Comparison of ENCODE assay signal across 9 cellular contexts in the genomic region with DNA sequence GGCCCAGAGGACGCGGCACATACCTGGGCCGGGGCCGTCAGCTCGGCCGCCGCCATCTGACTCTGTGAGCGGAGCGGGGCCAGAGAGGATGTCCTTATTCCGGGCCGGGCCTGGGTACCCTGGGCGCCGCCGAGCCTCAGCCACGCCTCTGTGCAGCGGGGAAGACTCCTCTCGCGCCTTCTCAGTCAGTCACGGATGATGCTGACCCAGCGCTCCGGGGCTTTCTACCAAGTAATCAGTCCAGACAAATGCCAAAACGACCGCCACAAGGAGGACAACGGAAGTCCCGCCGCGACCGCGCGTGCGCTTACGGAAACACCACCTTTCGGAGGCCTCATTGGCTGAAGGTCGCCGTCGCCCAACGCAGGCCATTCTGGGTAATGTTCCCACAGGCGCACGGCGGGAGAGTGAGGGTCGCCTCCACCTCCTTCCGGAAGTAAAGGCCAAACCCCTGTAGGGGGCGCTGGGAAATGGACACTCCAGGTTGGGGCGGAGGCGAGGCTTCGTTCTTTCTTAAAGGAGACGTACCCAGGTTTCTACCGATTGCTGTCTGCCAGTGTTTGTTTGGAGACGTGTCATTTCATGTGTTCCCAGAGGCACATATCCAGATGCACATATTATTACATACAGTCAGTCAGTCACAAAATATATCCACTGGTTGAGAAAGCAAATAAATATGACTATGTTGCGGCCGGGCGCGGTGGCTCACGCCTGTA. TPM values are rescaled to one million over a fixed set of nuclear protein-coding genes. Genes with fewer than 3 reads are reported as not detected.
A peak's percentile ranks its signal among the peaks of the same experiment; 100 is the strongest.
DNase-seq lines count a peak whose midpoint lies in the region; ATAC-seq, FAIRE-seq and TF ChIP-seq lines count a peak whose summit lies in the region.
"Had no signal": no experiment of that assay in that cellular context is flagged by ENCODE, and none has a peak within 500 bp of the region (broad histone marks: within the 10 kb centered on the region; RNA-seq: fewer than 3 reads in every experiment).

A gene (minus strand): TSS at position 288 of the 716 bp plus-strand sequence. CDS start 232 bp downstream, at position 56.

- intact Hi-C loops in left lung (cut with DNase I), result no loop called here

- DNase-seq in A549 (ENCODE audit: low read depth in 1 of 2, low spot score in 1 of 2) (peak; percentile 52 to 93), NCI-H2227 treated with DMSO at 0.1 percent for 48 hours (lab: John Stamatoyannopoulos, UW) (peak; percentile 100), dermis blood vessel endothelial cell (peak; percentile 94), left lung (peak; percentile 94 to 95)
- DNase-seq in activated CD4-positive, alpha-beta T cell treated with anti-CD3 and anti-CD28 coated beads, Interleukin-2, amount 50 U/mL, for 4 hours, result peak; percentile 88 to 90
- peak; percentile 91 to 95 for DNase-seq in stimulated activated CD4-positive, alpha-beta T cell treated with anti-CD3 and anti-CD28 coated beads, Interleukin-2, amount 100 ng/mL, for 24 hours

- no peak for TF ChIP-seq POLR2A in A549 (IDR thresholded peaks at IDR 0.05; ENCODE audit: low read length)
- TF ChIP-seq POLR2A in GM18526 (IDR thresholded peaks at IDR 0.05; ENCODE audit: extremely low read depth, insufficient read length), result peak; percentile 64

- no peak for FAIRE-seq in A549 (lab: Jason Lieb, UNC)

- H3K4me1 ChIP-seq in A549 (no peaks in the 10 kb centered on the region), left lung (peaks cover 0 to 7% of the 10 kb centered on the region in 2 donors)

- CTCF ChIA-PET in A549 (lab: Yijun Ruan, JAX), result interaction anchor here (0.6 kb wide), 1 partner anchor 187 kb away, joined by 6 read pairs; no protein-coding TSS in a partner anchor

- 52% methylated on average over 40 of the region's 54 CpGs for WGBS in A549 (ENCODE audit: missing lambda C conversion rate)

- TF ChIP-seq CTCF in A549 (IDR thresholded peaks at IDR 0.05) (0 out of 3 replicates have a peak, but pooled peaks have one; percentile 7), left lung (IDR thresholded peaks at IDR 0.05) (peak; percentile 47 to 71)

- TF ChIP-seq EP300 in A549 (IDR thresholded peaks at IDR 0.05), result no peak

- H3K4me2 ChIP-seq in A549, result peak within 1 kb of the TSS; percentile 62

- peaks cover 98% of the 10 kb centered on the region for H3K9me3 ChIP-seq in A549
- H3K9me3 ChIP-seq in left lung, result peaks cover 0 to 85% of the 10 kb centered on the region in 2 donors

- ATAC-seq in A549 (peak; percentile 77 to 96), HG03066 (IDR thresholded peaks at IDR 0.05; ENCODE audit: low read depth, unreplicated experiment) (peak; percentile 86), left lung (peak; percentile 99)
- ATAC-seq: HCT116 had no signal

- TF ChIP-seq RAD21 in A549 (conservative IDR thresholded peaks at IDR 0.05 in 1 of 2, IDR thresholded peaks at IDR 0.05 in 1 of 2), result no peak; a peak in 1 of 5 replicates

- H3K27ac ChIP-seq in A549 (peak within 1 kb of the TSS; percentile 44 to 73; a peak in 4 of 6 replicates), left lung (peak within 1 kb of the TSS in 1 of 2 donors; percentile 45)

- POLR2A ChIA-PET in A549 (lab: Yijun Ruan, JAX), result interaction anchor here (1.2 kb wide), 1 partner anchor 56 kb away, joined by 3 read pairs; no protein-coding TSS in a partner anchor

- no peaks in the 10 kb centered on the region for H3K27me3 ChIP-seq in left lung

- peak within 1 kb of the TSS; percentile 58 for H3K4me3 ChIP-seq in A549
- peak within 1 kb of the TSS; percentile 59 to 99 for H3K4me3 ChIP-seq in left lung

- H3K36me3 ChIP-seq in left lung, result peaks cover 0 to 28% of the 10 kb centered on the region in 2 donors

TF ChIP-seq in A549, 52 proteins besides CTCF, POLR2A, EP300 and RAD21:
- TF ChIP-seq, protein P1, sequence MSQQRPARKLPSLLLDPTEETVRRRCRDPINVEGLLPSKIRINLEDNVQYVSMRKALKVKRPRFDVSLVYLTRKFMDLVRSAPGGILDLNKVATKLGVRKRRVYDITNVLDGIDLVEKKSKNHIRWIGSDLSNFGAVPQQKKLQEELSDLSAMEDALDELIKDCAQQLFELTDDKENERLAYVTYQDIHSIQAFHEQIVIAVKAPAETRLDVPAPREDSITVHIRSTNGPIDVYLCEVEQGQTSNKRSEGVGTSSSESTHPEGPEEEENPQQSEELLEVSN (IDR thresholded peaks at IDR 0.05; ENCODE audit: borderline replicate concordance, low read depth), result 0 out of 2 replicates have a peak, but pooled peaks have one; percentile 34
- TF ChIP-seq PHF8 (IDR thresholded peaks at IDR 0.05; ENCODE audit: borderline replicate concordance, low read depth) (peak; percentile 23; the same call in 1 of the 2 replicates), RNF2 (IDR thresholded peaks at IDR 0.05; ENCODE audit: borderline replicate concordance, low read depth) (no peak)
- TF ChIP-seq, protein P2, sequence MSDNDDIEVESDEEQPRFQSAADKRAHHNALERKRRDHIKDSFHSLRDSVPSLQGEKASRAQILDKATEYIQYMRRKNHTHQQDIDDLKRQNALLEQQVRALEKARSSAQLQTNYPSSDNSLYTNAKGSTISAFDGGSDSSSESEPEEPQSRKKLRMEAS (IDR thresholded peaks at IDR 0.05), result peak; percentile 43
- TF ChIP-seq, protein P3, sequence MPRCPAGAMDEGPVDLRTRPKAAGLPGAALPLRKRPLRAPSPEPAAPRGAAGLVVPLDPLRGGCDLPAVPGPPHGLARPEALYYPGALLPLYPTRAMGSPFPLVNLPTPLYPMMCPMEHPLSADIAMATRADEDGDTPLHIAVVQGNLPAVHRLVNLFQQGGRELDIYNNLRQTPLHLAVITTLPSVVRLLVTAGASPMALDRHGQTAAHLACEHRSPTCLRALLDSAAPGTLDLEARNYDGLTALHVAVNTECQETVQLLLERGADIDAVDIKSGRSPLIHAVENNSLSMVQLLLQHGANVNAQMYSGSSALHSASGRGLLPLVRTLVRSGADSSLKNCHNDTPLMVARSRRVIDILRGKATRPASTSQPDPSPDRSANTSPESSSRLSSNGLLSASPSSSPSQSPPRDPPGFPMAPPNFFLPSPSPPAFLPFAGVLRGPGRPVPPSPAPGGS (IDR thresholded peaks at IDR 0.05), result no peak
TF ChIP-seq in A549: peak in this region for 3.

RNA-seq across cellular contexts. Expression of the gene that starts here (rescaled TPM):
- 2.5 and 2.9 TPM in 2 replicates for polyA plus RNA-seq in A549 (2011; rRNA removed)
- 1.1 and 1.3 TPM in 2 replicates for polyA plus RNA-seq in A549 (2012; cell fraction: cytosol; rRNA removed)
- polyA plus RNA-seq in A549 (2012; cell fraction: nucleus; rRNA removed), result 1.00 and 1.5 TPM in 2 replicates
- polyA plus RNA-seq in A549 (2017; fragmentation: RNase III; extraction: RNeasy Plus Mini Kit Qiagen cat#74134 plus additional on column Dnase treatment), result 1.4 to 1.7 TPM (median 1.6 TPM) in 3 replicates
- polyA minus RNA-seq in A549 (2011; rRNA and poly(A)+ RNA removed), result 1.6 and 2.5 TPM in 2 replicates
- 4.1 and 4.5 TPM in 2 replicates for total RNA-seq in dermis blood vessel endothelial cell
- total RNA-seq in left lung, result 1 to 10 TPM; 3.9 to 4.2 TPM
